ENCODE assay signal across 9 cellular contexts in the genomic region with DNA sequence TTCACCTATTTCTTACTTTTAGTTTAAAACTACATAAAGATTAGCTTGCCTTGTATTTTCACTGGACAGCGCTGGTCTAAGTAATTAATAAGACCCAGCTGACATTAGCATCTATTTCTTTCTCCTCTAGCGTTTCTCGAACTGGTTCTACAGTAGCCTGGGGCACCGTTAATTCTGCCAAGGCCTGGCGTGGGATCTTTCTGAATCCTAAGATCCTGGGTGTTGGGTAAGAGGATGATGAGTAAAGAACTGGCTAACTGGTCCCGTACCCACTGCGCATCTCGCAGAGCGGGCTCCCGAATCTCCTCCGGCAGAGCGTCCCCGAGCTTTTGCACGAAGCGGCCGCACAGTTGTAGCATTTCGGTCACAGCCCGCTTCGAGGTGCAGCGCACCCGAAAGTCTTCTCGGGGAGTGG. TPM values are rescaled to one million over a fixed set of nuclear protein-coding genes. Genes with fewer than 3 reads are reported as not detected.
DNase-seq lines count a peak whose midpoint lies in the region; ATAC-seq and TF ChIP-seq lines count a peak whose summit lies in the region.
"Had no signal": no experiment of that assay in that cellular context is flagged by ENCODE, and none has a peak within 500 bp of the region (broad histone marks: within the 10 kb centered on the region; RNA-seq: fewer than 3 reads in every experiment).

No MANE protein-coding gene starts in this region.

- H3K79me2 ChIP-seq in mammary epithelial cell (ENCODE audit: insufficient read depth, low read length): peaks cover 24% of the 10 kb centered on the region

- H4K20me1 ChIP-seq in mammary epithelial cell (ENCODE audit: insufficient read depth, low read length): no peaks in the 10 kb centered on the region

- H3K27ac Mint-ChIP-seq in CD14-positive monocyte: peak overlapping the region; percentile 97 to 100 (median 98)

- H2AFZ ChIP-seq in mammary epithelial cell (ENCODE audit: low read depth, low read length): peak overlapping the region; percentile 99

- dilution Hi-C loops in mammary epithelial cell (cut with HindIII; ENCODE audit: low sequenced_read_pairs): no loop called here

- intact Hi-C loops in CD14-positive monocyte (cut with micrococcal nuclease) (loop anchor here (5.0 to 10.0 kb wide), 5 partner anchors 39 to 224 kb away; partner anchors contain the start of genes FLVCR1 (in 2 of the 2) and ANGEL2 (in 1 of the 2)), mammary epithelial cell (cut with micrococcal nuclease) (loop anchor here (2.0 kb wide), 2 partner anchors 68 to 204 kb away; partner anchors contain the start of gene FLVCR1), thyroid gland (cut with DNase I) (loop anchor here (10.0 kb wide), 2 partner anchors 64 to 224 kb away; partner anchors contain the start of genes ANGEL2 and FLVCR1)

- no peak for TF ChIP-seq POLR2A in thyroid gland (IDR thresholded peaks at IDR 0.05)

- DNase-seq in CD14-positive monocyte (ENCODE audit: low spot score): no peak
- peak; percentile 82 for DNase-seq in NCI-H748 (lab: John Stamatoyannopoulos, UW; ENCODE audit: unreplicated experiment)
- peak; percentile 83 for DNase-seq in mammary epithelial cell
- DNase-seq in thyroid gland: no peak
- no peak for DNase-seq in COLO668 (lab: John Stamatoyannopoulos, UW; ENCODE audit: unreplicated experiment)

- TF ChIP-seq CTCF in CD14-positive monocyte (IDR thresholded peaks at IDR 0.05) (no peak), mammary epithelial cell (conservative IDR thresholded peaks at IDR 0.05 in 1 of 2, IDR thresholded peaks at IDR 0.05 in 1 of 2; ENCODE audit: extremely low read depth in 1 of 2, insufficient read depth in 1 of 2, low read depth in 1 of 2, low read length in 2 of 2) (no peak), liver (IDR thresholded peaks at IDR 0.05; ENCODE audit: low read depth, low read length, missing input control) (no peak), thyroid gland (IDR thresholded peaks at IDR 0.05) (no peak)

- peak overlapping the region; percentile 70 for H3K27ac ChIP-seq in mammary epithelial cell (ENCODE audit: insufficient read depth, low read depth, low read length)
- peak overlapping the region; percentile 88 to 98 for H3K27ac ChIP-seq in liver (ENCODE audit: low read depth in 1 of 2, low read length in 2 of 2)
- H3K27ac ChIP-seq in thyroid gland: peak overlapping the region in 2 of 3 donors; percentile 84 to 93

- TSS peak; percentile 69 for BruUV-seq in mammary epithelial cell (replicated peaks; lab: Mats Ljungman, UMichigan)

- CTCF ChIA-PET in mammary epithelial cell (lab: Charles Lee; ENCODE audit: low non-redundant PET): no interaction called here

- peaks cover 3% of the 10 kb centered on the region for H3K36me3 ChIP-seq in mammary epithelial cell (ENCODE audit: insufficient read depth, low read length)
- H3K36me3 ChIP-seq in liver (ENCODE audit: control insufficient read depth in 4 of 4, insufficient read depth in 3 of 4, low read depth in 1 of 4, low read length in 3 of 4): peaks cover 0 to 2% (median 0%) of the 10 kb centered on the region in 4 donors
- H3K36me3 ChIP-seq in thyroid gland: no peaks in the 10 kb centered on the region

- H3K4me3 Mint-ChIP-seq in CD14-positive monocyte: peak overlapping the region; percentile 97 to 100

- H3K4me3 ChIP-seq in mammary epithelial cell (replicated peaks in 1 of 3; ENCODE audit: insufficient read depth in 1 of 3, low read depth in 2 of 3, low read length in 3 of 3) (peak overlapping the region; percentile 92 to 97 (median 95)), liver (ENCODE audit: low read depth in 1 of 3, low read length in 3 of 3) (peak overlapping the region; percentile 78 to 92 (median 85)), thyroid gland (replicated peaks in 1 of 3) (peak overlapping the region; percentile 67 to 81 (median 78))

- H3K4me2 ChIP-seq in mammary epithelial cell (ENCODE audit: insufficient read depth, low read depth, low read length): peak overlapping the region; percentile 99

- H3K9me3 ChIP-seq in mammary epithelial cell (replicated peaks; ENCODE audit: insufficient read depth, low read length) (no peaks in the 10 kb centered on the region), liver (ENCODE audit: control insufficient read depth in 4 of 4, low read length in 3 of 4) (no peaks in the 10 kb centered on the region), thyroid gland (no peaks in the 10 kb centered on the region)

- H3K4me1 ChIP-seq in mammary epithelial cell (ENCODE audit: insufficient read depth, low read length) (peaks cover 4% of the 10 kb centered on the region), liver (ENCODE audit: control insufficient read depth in 4 of 4, insufficient read depth in 4 of 4, low read length in 3 of 4) (peaks cover 3 to 23% (median 17%) of the 10 kb centered on the region in 4 donors), thyroid gland (peaks cover 15 to 20% of the 10 kb centered on the region in 2 donors)

- ATAC-seq in GM18868 (IDR thresholded peaks at IDR 0.05; ENCODE audit: unreplicated experiment): peak; percentile 30
- ATAC-seq in HG03064 (IDR thresholded peaks at IDR 0.05; ENCODE audit: low read depth, unreplicated experiment): peak; percentile 21

- H3K27me3 ChIP-seq in mammary epithelial cell (ENCODE audit: insufficient read depth, low read length): no peaks in the 10 kb centered on the region
- no peaks in the 10 kb centered on the region for H3K27me3 ChIP-seq in liver (ENCODE audit: control insufficient read depth in 4 of 4, insufficient read depth in 4 of 4, low read length in 3 of 4)
- H3K27me3 ChIP-seq in thyroid gland: no peaks in the 10 kb centered on the region

- WGBS in mammary epithelial cell (ENCODE audit: low coverage, missing lambda C conversion rate): 0% methylated on average over 9 of the region's 22 CpGs
- under 1% methylated on average over 22 of the region's 22 CpGs for WGBS in liver
- WGBS in thyroid gland, 2 donors: 0% methylated on average over 12 to 21 of the region's 22 CpGs

- H3K4me1 Mint-ChIP-seq in CD14-positive monocyte: peaks cover 38% of the 10 kb centered on the region

- H3K36me3 Mint-ChIP-seq in CD14-positive monocyte: peaks cover 18 to 21% of the 10 kb centered on the region in 2 donors

- in situ Hi-C loops in mammary epithelial cell (cut with MboI; ENCODE audit: low sequenced_read_pairs in 2 of 2): loop anchor here (25.0 kb wide), 1 partner anchor 729 kb away; no protein-coding TSS in a partner anchor

- H3K9ac ChIP-seq in mammary epithelial cell (ENCODE audit: insufficient read depth, low read length) (peak overlapping the region; percentile 88), liver (ENCODE audit: low read depth in 1 of 2, low read length in 2 of 2) (peak overlapping the region; percentile 76 to 92)

- H3K27me3 Mint-ChIP-seq in CD14-positive monocyte (ENCODE audit: low read depth in 3 of 3): no peaks in the 10 kb centered on the region

- TF ChIP-seq RAD21 in liver (IDR thresholded peaks at IDR 0.05): no peak

- H3K9me3 Mint-ChIP-seq in CD14-positive monocyte: peaks cover 0 to 7% (median 0%) of the 10 kb centered on the region in 7 donors

TF ChIP-seq in liver, 16 proteins besides CTCF, POLR2A, EP300 and RAD21 (continues in another document):
- no peak for TF ChIP-seq NR2F2 (IDR thresholded peaks at IDR 0.05)
- no peak for TF ChIP-seq GABPA (IDR thresholded peaks at IDR 0.05 in 1 of 2, conservative IDR thresholded peaks at IDR 0.05 in 1 of 2)
- no peak for TF ChIP-seq HNF4G (IDR thresholded peaks at IDR 0.05)
- TF ChIP-seq, protein P1, sequence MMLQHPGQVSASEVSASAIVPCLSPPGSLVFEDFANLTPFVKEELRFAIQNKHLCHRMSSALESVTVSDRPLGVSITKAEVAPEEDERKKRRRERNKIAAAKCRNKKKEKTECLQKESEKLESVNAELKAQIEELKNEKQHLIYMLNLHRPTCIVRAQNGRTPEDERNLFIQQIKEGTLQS (IDR thresholded peaks at IDR 0.05): no peak
- TF ChIP-seq MAX (IDR thresholded peaks at IDR 0.05): no peak
- no peak for TF ChIP-seq REST (IDR thresholded peaks at IDR 0.05)
- no peak for TF ChIP-seq TAF1 (conservative IDR thresholded peaks at IDR 0.05)
- no peak for TF ChIP-seq SP1 (IDR thresholded peaks at IDR 0.05)

RNA-seq across cellular contexts. Expression of gene NSL1, which starts 0.3 kb away (rescaled TPM):
- polyA plus RNA-seq in CD14-positive monocyte (10 to 100 TPM; 62.3 to 80.3 TPM), mammary epithelial cell (22.0 TPM), liver (10 to 100 TPM; 18.6 to 18.9 TPM)
- total RNA-seq in mammary epithelial cell (10 to 100 TPM; 14.0 to 21.1 TPM), liver (10 to 100 TPM; 17.2 to 31.3 TPM), thyroid gland (10 to 100 TPM; 47.5 to 62.8 (median 62.2) TPM)
- polyA minus RNA-seq in mammary epithelial cell: 5.8 TPM

RNA-seq across cellular contexts. Expression of gene TATDN3, which starts 0.4 kb away (rescaled TPM):
- polyA plus RNA-seq in CD14-positive monocyte (10 to 100 TPM; 31.4 to 34.3 TPM), mammary epithelial cell (9.2 TPM), liver (1 to 10 TPM; 5.2 to 6.7 TPM)
- total RNA-seq in mammary epithelial cell (10 to 100 TPM; 15.3 to 18.4 TPM), liver (1 to 10 TPM; 6.6 to 8.1 TPM), thyroid gland (10 to 100 TPM; 12.1 to 20.2 (median 18.6) TPM)
- 34.0 TPM for polyA minus RNA-seq in mammary epithelial cell

RNA-seq across cellular contexts. Expression of gene SPATA45, which starts 56.2 kb away (rescaled TPM):
- polyA plus RNA-seq in CD14-positive monocyte (not detected), mammary epithelial cell (not detected), liver (not detected)
- total RNA-seq in mammary epithelial cell (not detected), liver (under 1 TPM in 1 of 2 donors, not detected in 1; 0.28 TPM), thyroid gland (not detected)
- not detected for polyA minus RNA-seq in mammary epithelial cell
- total RNA-seq: activated CD8-positive, alpha-beta memory T cell treated with anti-CD3 and anti-CD28 coated beads for 36 hours had no signal

Comparison
In these comparisons a context has a peak if more than half of its experiments do, and no peak if none do; other contexts are left out.
1. DNase-seq: peak in NCI-H748 (single experiment) and mammary epithelial cell (single experiment); none in CD14-positive monocyte (single experiment), thyroid gland (0 of 2) and COLO668 (single experiment).
2. Peak in every context shown above with its lines, with median percentiles within 50 percentile points of each other: H3K27ac ChIP-seq and H3K4me3 ChIP-seq.